19 cellular contexts compared by ENCODE assay signal in genomic region chr10:130357226-130357625, GRCh38.
"Had no signal": no experiment of that assay in that cellular context is flagged by ENCODE, and none has a peak within 500 bp of the region (broad histone marks: within the 10 kb centered on the region; RNA-seq: fewer than 3 reads in every experiment).

No MANE protein-coding gene starts in this region.

- H3K27me3 ChIP-seq: heart left ventricle, tibial nerve had no signal

- FAIRE-seq: endometrium, frontal cortex, islet of Langerhans, small intestine had no signal

- H3K4me1 ChIP-seq: breast epithelium, left lung, tibial nerve had no signal

- H3K27ac ChIP-seq: breast epithelium, dorsolateral prefrontal cortex, heart left ventricle, left lung, tibial nerve had no signal

- DNase-seq: central memory CD4-positive, alpha-beta T cell; cortex of kidney; effector CD8-positive, alpha-beta T cell; hippocampal formation; left lung; mesenchymal stem cell; naive B cell; small intestine; stimulated activated CD4-positive, alpha-beta T cell treated with anti-CD3 and anti-CD28 coated beads, Interleukin-4, amount 100 ng/mL, for 1 hour; stimulated activated CD8-positive, alpha-beta memory T cell treated with anti-CD3 and anti-CD28 coated beads, Interleukin-4, amount 100 ng/mL, for 48 hours; stimulated activated naive CD8-positive, alpha-beta T cell treated with anti-CD3 and anti-CD28 coated beads, Interleukin-15, Interleukin-2, amounts not matched to agents 100 U/mL and 50 U/mL, for 24 hours had no signal

- H3K36me3 ChIP-seq: breast epithelium, heart left ventricle, left lung, tibial nerve had no signal

- H3K9me3 ChIP-seq: breast epithelium, heart left ventricle, left lung had no signal

- H3K4me3 ChIP-seq: breast epithelium, dorsolateral prefrontal cortex, heart left ventricle, left lung, lung, tibial nerve had no signal
